1 cellular context compared by ENCODE assay signal in genomic region chr16:22360963-22361659, GRCh38.
TF ChIP-seq lines count a peak whose summit lies in the region.

No MANE protein-coding gene starts in this region.

TF ChIP-seq in HEK293, 187 proteins besides CTCF, POLR2A, EP300 and RAD21 (continued from another document and continues in another):
- no peak for TF ChIP-seq ZNF280C (tag by site-specific recombination; IDR thresholded peaks at IDR 0.05)
- no peak for TF ChIP-seq ZNF292 (tag by site-specific recombination; IDR thresholded peaks at IDR 0.05; ENCODE audit: borderline replicate concordance, low read depth)
- TF ChIP-seq ZNF549 (tag by site-specific recombination; IDR thresholded peaks at IDR 0.05), result no peak; the same call in 1 of the 2 replicates
- peak; percentile 53; the same call in 1 of the 2 replicates for TF ChIP-seq TSHZ1 (tag by site-specific recombination; IDR thresholded peaks at IDR 0.05; ENCODE audit: borderline replicate concordance)
- TF ChIP-seq ZNF239 (tag by site-specific recombination; IDR thresholded peaks at IDR 0.05), result no peak
- no peak for TF ChIP-seq ZNF211 (tag by site-specific recombination; IDR thresholded peaks at IDR 0.05; ENCODE audit: low read depth)
- no peak for TF ChIP-seq ZNF571 (tag by site-specific recombination; IDR thresholded peaks at IDR 0.05)
- TF ChIP-seq, protein P1, sequence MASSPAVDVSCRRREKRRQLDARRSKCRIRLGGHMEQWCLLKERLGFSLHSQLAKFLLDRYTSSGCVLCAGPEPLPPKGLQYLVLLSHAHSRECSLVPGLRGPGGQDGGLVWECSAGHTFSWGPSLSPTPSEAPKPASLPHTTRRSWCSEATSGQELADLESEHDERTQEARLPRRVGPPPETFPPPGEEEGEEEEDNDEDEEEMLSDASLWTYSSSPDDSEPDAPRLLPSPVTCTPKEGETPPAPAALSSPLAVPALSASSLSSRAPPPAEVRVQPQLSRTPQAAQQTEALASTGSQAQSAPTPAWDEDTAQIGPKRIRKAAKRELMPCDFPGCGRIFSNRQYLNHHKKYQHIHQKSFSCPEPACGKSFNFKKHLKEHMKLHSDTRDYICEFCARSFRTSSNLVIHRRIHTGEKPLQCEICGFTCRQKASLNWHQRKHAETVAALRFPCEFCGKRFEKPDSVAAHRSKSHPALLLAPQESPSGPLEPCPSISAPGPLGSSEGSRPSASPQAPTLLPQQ (tag by site-specific recombination; IDR thresholded peaks at IDR 0.05), result no peak
- TF ChIP-seq ZNF639 (tag by site-specific recombination; IDR thresholded peaks at IDR 0.05), result no peak
- 0 out of 2 replicates have a peak, but pooled peaks have one; percentile 17 for TF ChIP-seq ZNF792 (tag by site-specific recombination; IDR thresholded peaks at IDR 0.05)
- no peak for TF ChIP-seq ZNF768 (tag by site-specific recombination; IDR thresholded peaks at IDR 0.05)
- TF ChIP-seq ZNF660 (tag by site-specific recombination; IDR thresholded peaks at IDR 0.05), result no peak
- TF ChIP-seq ZNF426 (tag by site-specific recombination; IDR thresholded peaks at IDR 0.05), result no peak; the same call in 1 of the 2 replicates
- TF ChIP-seq ZNF629 (tag by site-specific recombination; IDR thresholded peaks at IDR 0.05), result no peak; the same call in 1 of the 2 replicates
- TF ChIP-seq ZNF223 (tag by site-specific recombination; IDR thresholded peaks at IDR 0.05), result no peak
- TF ChIP-seq REST (tag by site-specific recombination; IDR thresholded peaks at IDR 0.05), result no peak
- TF ChIP-seq ZNF677 (tag by site-specific recombination; IDR thresholded peaks at IDR 0.05), result no peak
- no peak for TF ChIP-seq ZNF707 (tag by site-specific recombination; IDR thresholded peaks at IDR 0.05)
- TF ChIP-seq ZNF174 (tag by site-specific recombination; IDR thresholded peaks at IDR 0.05), result no peak
- TF ChIP-seq OVOL3 (tag by site-specific recombination; IDR thresholded peaks at IDR 0.05), result peak; percentile 82
- TF ChIP-seq, protein P2, sequence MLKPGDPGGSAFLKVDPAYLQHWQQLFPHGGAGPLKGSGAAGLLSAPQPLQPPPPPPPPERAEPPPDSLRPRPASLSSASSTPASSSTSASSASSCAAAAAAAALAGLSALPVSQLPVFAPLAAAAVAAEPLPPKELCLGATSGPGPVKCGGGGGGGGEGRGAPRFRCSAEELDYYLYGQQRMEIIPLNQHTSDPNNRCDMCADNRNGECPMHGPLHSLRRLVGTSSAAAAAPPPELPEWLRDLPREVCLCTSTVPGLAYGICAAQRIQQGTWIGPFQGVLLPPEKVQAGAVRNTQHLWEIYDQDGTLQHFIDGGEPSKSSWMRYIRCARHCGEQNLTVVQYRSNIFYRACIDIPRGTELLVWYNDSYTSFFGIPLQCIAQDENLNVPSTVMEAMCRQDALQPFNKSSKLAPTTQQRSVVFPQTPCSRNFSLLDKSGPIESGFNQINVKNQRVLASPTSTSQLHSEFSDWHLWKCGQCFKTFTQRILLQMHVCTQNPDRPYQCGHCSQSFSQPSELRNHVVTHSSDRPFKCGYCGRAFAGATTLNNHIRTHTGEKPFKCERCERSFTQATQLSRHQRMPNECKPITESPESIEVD (tag by site-specific recombination; IDR thresholded peaks at IDR 0.05), result peak; percentile 91
- no peak; the same call in 1 of the 2 replicates for TF ChIP-seq ZNF580 (tag by site-specific recombination; IDR thresholded peaks at IDR 0.05)
- TF ChIP-seq ZNF2 (tag by site-specific recombination; IDR thresholded peaks at IDR 0.05), result 0 out of 2 replicates have a peak, but pooled peaks have one; percentile 46
- TF ChIP-seq OSR2 (tag by site-specific recombination; IDR thresholded peaks at IDR 0.05), result peak; percentile 88
- TF ChIP-seq KLF16 (tag by site-specific recombination; IDR thresholded peaks at IDR 0.05), result no peak
- TF ChIP-seq, protein P3, sequence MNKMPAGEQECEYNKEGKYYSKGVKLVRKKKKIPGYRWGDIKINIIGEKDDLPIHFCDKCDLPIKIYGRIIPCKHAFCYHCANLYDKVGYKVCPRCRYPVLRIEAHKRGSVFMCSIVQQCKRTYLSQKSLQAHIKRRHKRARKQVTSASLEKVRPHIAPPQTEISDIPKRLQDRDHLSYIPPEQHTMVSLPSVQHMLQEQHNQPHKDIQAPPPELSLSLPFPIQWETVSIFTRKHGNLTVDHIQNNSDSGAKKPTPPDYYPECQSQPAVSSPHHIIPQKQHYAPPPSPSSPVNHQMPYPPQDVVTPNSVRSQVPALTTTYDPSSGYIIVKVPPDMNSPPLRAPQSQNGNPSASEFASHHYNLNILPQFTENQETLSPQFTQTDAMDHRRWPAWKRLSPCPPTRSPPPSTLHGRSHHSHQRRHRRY (tag by site-specific recombination; IDR thresholded peaks at IDR 0.05), result no peak
- TF ChIP-seq ZNF561 (tag by site-specific recombination; IDR thresholded peaks at IDR 0.05; ENCODE audit: borderline replicate concordance), result no peak
- TF ChIP-seq ZBTB8A (tag by site-specific recombination; IDR thresholded peaks at IDR 0.05), result peak; percentile 61
- TF ChIP-seq, protein P4, sequence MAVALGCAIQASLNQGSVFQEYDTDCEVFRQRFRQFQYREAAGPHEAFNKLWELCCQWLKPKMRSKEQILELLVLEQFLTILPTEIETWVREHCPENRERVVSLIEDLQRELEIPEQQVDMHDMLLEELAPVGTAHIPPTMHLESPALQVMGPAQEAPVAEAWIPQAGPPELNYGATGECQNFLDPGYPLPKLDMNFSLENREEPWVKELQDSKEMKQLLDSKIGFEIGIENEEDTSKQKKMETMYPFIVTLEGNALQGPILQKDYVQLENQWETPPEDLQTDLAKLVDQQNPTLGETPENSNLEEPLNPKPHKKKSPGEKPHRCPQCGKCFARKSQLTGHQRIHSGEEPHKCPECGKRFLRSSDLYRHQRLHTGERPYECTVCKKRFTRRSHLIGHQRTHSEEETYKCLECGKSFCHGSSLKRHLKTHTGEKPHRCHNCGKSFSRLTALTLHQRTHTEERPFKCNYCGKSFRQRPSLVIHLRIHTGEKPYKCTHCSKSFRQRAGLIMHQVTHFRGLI (tag by site-specific recombination; IDR thresholded peaks at IDR 0.05), result no peak
- TF ChIP-seq SCRT1 (tag by site-specific recombination; IDR thresholded peaks at IDR 0.05; ENCODE audit: borderline replicate concordance), result 0 out of 2 replicates have a peak, but pooled peaks have one; percentile 11
- TF ChIP-seq ZBTB7A (tag by site-specific recombination; IDR thresholded peaks at IDR 0.05; ENCODE audit: low read depth), result peak; percentile 36; the same call in 1 of the 2 replicates
- TF ChIP-seq ZNF140 (tag by site-specific recombination; IDR thresholded peaks at IDR 0.05), result no peak
- TF ChIP-seq, protein P5, sequence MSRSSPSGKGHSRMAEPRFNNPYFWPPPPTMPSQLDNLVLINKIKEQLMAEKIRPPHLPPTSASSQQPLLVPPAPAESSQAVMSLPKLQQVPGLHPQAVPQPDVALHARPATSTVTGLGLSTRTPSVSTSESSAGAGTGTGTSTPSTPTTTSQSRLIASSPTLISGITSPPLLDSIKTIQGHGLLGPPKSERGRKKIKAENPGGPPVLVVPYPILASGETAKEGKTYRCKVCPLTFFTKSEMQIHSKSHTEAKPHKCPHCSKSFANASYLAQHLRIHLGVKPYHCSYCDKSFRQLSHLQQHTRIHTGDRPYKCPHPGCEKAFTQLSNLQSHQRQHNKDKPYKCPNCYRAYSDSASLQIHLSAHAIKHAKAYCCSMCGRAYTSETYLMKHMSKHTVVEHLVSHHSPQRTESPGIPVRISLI (tag by site-specific recombination; IDR thresholded peaks at IDR 0.05), result no peak
- TF ChIP-seq ZNF10 (tag by site-specific recombination; IDR thresholded peaks at IDR 0.05), result no peak
- TF ChIP-seq ZNF23 (tag by site-specific recombination; IDR thresholded peaks at IDR 0.05; ENCODE audit: borderline replicate concordance), result no peak
- no peak for TF ChIP-seq ZNF560 (tag by site-specific recombination; IDR thresholded peaks at IDR 0.05; ENCODE audit: borderline replicate concordance)
- TF ChIP-seq ZSCAN18 (tag by site-specific recombination; IDR thresholded peaks at IDR 0.05), result no peak
